Comparison of ENCODE assay signal across 1 cellular context in the genomic region with DNA sequence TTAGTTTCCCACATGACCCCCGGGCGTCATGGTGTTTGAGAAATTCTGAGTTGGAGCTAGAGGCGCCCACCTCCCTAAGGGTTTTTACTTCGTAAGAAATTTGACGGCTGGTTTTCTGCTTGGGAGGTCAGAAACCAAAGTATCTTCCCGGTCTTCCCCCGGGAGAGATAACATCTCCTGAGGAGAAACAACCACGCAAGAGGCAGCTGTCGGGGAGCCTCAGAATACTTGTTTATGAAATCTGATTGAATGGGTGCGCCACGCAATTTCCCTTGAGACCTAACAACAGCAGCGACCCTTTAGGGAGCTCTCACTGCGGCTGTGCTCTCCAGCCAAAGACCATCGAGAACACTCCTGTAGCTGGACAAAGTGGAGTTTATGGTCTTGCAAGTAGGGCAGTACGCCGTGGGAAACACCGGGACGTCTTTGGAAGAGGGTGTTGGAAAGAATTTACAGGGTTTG.
TF ChIP-seq lines count a peak whose summit lies in the region.

No MANE protein-coding gene starts in this region.

TF ChIP-seq in HepG2, 621 proteins besides CTCF, POLR2A, EP300 and RAD21 (continued from another document and continues in another):
- TF ChIP-seq, protein P1, sequence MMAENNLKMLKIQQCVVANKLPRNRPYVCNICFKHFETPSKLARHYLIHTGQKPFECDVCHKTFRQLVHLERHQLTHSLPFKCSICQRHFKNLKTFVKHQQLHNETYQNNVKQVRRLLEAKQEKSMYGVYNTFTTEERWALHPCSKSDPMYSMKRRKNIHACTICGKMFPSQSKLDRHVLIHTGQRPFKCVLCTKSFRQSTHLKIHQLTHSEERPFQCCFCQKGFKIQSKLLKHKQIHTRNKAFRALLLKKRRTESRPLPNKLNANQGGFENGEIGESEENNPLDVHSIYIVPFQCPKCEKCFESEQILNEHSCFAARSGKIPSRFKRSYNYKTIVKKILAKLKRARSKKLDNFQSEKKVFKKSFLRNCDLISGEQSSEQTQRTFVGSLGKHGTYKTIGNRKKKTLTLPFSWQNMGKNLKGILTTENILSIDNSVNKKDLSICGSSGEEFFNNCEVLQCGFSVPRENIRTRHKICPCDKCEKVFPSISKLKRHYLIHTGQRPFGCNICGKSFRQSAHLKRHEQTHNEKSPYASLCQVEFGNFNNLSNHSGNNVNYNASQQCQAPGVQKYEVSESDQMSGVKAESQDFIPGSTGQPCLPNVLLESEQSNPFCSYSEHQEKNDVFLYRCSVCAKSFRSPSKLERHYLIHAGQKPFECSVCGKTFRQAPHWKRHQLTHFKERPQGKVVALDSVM (CRISPR knock-in tag; IDR thresholded peaks at IDR 0.05) = no peak; the same call in 1 of the 2 replicates
- TF ChIP-seq DR1 (CRISPR knock-in tag; IDR thresholded peaks at IDR 0.05) (no peak; the same call in 1 of the 2 replicates), HMG20B (CRISPR knock-in tag; conservative IDR thresholded peaks at IDR 0.05) (no peak), KAT7 (CRISPR knock-in tag; IDR thresholded peaks at IDR 0.05; ENCODE audit: borderline replicate concordance) (no peak; the same call in 1 of the 2 replicates), BRD4 (CRISPR knock-in tag; IDR thresholded peaks at IDR 0.05) (no peak), KDM2A (CRISPR knock-in tag; IDR thresholded peaks at IDR 0.05; ENCODE audit: borderline replicate concordance, low read depth) (no peak), SUZ12 (IDR thresholded peaks at IDR 0.05; ENCODE audit: low read depth, low read length) (no peak), CENPT (CRISPR knock-in tag; IDR thresholded peaks at IDR 0.05; ENCODE audit: low read depth) (no peak), DNMT3B (CRISPR knock-in tag; conservative IDR thresholded peaks at IDR 0.05) (0 out of 2 replicates have a peak, but pooled peaks have one; percentile 7), NFIB (CRISPR knock-in tag; IDR thresholded peaks at IDR 0.05; ENCODE audit: borderline replicate concordance) (no peak), ZNF782 (CRISPR knock-in tag; IDR thresholded peaks at IDR 0.05; ENCODE audit: borderline replicate concordance) (no peak), SAP130 (CRISPR knock-in tag; IDR thresholded peaks at IDR 0.05; ENCODE audit: low read depth) (no peak), CENPX (CRISPR knock-in tag; IDR thresholded peaks at IDR 0.05) (no peak), GATAD1 (CRISPR knock-in tag; IDR thresholded peaks at IDR 0.05) (no peak), ZNF777 (CRISPR knock-in tag; IDR thresholded peaks at IDR 0.05) (no peak; the same call in 1 of the 2 replicates), NCOA5 (CRISPR knock-in tag; IDR thresholded peaks at IDR 0.05) (no peak), ATF7-NPFF (CRISPR knock-in tag; IDR thresholded peaks at IDR 0.05; ENCODE audit: low read depth) (no peak), TP53 (CRISPR knock-in tag; conservative IDR thresholded peaks at IDR 0.05) (0 out of 2 replicates have a peak, but pooled peaks have one; percentile 5), ZNF367 (CRISPR knock-in tag; IDR thresholded peaks at IDR 0.05; ENCODE audit: borderline replicate concordance) (no peak), ZNF839 (CRISPR knock-in tag; IDR thresholded peaks at IDR 0.05; ENCODE audit: borderline replicate concordance) (no peak), SMYD3 (CRISPR knock-in tag; IDR thresholded peaks at IDR 0.05) (peak; percentile 16; the same call in 1 of the 2 replicates), ZFP37 (CRISPR knock-in tag; IDR thresholded peaks at IDR 0.05; ENCODE audit: borderline replicate concordance) (peak; percentile 36; the same call in 1 of the 2 replicates), SALL2 (CRISPR knock-in tag; IDR thresholded peaks at IDR 0.05) (no peak; the same call in 1 of the 2 replicates), ZNF263 (CRISPR knock-in tag; IDR thresholded peaks at IDR 0.05) (no peak), ZNF292 (CRISPR knock-in tag; IDR thresholded peaks at IDR 0.05; ENCODE audit: borderline replicate concordance, low read depth) (no peak), IKZF1 (IDR thresholded peaks at IDR 0.05) (no peak), ZNF160 (CRISPR knock-in tag; IDR thresholded peaks at IDR 0.05) (no peak), NCOR1 (IDR thresholded peaks at IDR 0.05; ENCODE audit: borderline replicate concordance, low read length) (no peak), CREM (IDR thresholded peaks at IDR 0.05) (no peak), CREM (CRISPR knock-in tag; IDR thresholded peaks at IDR 0.05) (no peak), ZSCAN21 (CRISPR knock-in tag; IDR thresholded peaks at IDR 0.05; ENCODE audit: borderline replicate concordance) (no peak), NR2F6 (IDR thresholded peaks at IDR 0.05) (peak; percentile 42; the same call in 1 of the 2 replicates), NR2F6 (CRISPR knock-in tag; IDR thresholded peaks at IDR 0.05) (no peak), ZNF432 (CRISPR knock-in tag; IDR thresholded peaks at IDR 0.05; ENCODE audit: borderline replicate concordance) (no peak), ZFX (CRISPR knock-in tag; IDR thresholded peaks at IDR 0.05; ENCODE audit: low read depth) (no peak), ZNF251 (CRISPR knock-in tag; IDR thresholded peaks at IDR 0.05) (no peak), HHEX (CRISPR knock-in tag; IDR thresholded peaks at IDR 0.05) (no peak), ZFP36L1 (CRISPR knock-in tag; IDR thresholded peaks at IDR 0.05) (no peak), NR2C2 (CRISPR knock-in tag; IDR thresholded peaks at IDR 0.05; ENCODE audit: borderline replicate concordance) (no peak)
- TF ChIP-seq, protein P2, sequence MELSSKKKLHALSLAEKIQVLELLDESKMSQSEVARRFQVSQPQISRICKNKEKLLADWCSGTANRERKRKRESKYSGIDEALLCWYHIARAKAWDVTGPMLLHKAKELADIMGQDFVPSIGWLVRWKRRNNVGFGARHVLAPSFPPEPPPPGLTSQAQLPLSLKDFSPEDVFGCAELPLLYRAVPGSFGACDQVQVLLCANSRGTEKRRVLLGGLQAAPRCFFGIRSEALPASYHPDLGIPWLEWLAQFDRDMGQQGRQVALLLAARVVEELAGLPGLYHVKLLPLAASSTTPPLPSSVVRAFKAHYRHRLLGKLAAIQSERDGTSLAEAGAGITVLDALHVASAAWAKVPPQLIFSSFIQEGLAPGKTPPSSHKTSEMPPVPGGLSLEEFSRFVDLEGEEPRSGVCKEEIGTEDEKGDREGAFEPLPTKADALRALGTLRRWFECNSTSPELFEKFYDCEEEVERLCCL (CRISPR knock-in tag; IDR thresholded peaks at IDR 0.05; ENCODE audit: borderline replicate concordance) = peak; percentile 9; the same call in 1 of the 2 replicates
- TF ChIP-seq, protein P3, sequence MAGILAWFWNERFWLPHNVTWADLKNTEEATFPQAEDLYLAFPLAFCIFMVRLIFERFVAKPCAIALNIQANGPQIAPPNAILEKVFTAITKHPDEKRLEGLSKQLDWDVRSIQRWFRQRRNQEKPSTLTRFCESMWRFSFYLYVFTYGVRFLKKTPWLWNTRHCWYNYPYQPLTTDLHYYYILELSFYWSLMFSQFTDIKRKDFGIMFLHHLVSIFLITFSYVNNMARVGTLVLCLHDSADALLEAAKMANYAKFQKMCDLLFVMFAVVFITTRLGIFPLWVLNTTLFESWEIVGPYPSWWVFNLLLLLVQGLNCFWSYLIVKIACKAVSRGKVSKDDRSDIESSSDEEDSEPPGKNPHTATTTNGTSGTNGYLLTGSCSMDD (CRISPR knock-in tag; IDR thresholded peaks at IDR 0.05) = no peak
- TF ChIP-seq, protein P4, sequence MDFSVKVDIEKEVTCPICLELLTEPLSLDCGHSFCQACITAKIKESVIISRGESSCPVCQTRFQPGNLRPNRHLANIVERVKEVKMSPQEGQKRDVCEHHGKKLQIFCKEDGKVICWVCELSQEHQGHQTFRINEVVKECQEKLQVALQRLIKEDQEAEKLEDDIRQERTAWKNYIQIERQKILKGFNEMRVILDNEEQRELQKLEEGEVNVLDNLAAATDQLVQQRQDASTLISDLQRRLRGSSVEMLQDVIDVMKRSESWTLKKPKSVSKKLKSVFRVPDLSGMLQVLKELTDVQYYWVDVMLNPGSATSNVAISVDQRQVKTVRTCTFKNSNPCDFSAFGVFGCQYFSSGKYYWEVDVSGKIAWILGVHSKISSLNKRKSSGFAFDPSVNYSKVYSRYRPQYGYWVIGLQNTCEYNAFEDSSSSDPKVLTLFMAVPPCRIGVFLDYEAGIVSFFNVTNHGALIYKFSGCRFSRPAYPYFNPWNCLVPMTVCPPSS (IDR thresholded peaks at IDR 0.05) = no peak
- TF ChIP-seq, protein P5, sequence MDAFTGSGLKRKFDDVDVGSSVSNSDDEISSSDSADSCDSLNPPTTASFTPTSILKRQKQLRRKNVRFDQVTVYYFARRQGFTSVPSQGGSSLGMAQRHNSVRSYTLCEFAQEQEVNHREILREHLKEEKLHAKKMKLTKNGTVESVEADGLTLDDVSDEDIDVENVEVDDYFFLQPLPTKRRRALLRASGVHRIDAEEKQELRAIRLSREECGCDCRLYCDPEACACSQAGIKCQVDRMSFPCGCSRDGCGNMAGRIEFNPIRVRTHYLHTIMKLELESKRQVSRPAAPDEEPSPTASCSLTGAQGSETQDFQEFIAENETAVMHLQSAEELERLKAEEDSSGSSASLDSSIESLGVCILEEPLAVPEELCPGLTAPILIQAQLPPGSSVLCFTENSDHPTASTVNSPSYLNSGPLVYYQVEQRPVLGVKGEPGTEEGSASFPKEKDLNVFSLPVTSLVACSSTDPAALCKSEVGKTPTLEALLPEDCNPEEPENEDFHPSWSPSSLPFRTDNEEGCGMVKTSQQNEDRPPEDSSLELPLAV (CRISPR knock-in tag; conservative IDR thresholded peaks at IDR 0.05; ENCODE audit: low read depth) = no peak
- TF ChIP-seq, protein P6, sequence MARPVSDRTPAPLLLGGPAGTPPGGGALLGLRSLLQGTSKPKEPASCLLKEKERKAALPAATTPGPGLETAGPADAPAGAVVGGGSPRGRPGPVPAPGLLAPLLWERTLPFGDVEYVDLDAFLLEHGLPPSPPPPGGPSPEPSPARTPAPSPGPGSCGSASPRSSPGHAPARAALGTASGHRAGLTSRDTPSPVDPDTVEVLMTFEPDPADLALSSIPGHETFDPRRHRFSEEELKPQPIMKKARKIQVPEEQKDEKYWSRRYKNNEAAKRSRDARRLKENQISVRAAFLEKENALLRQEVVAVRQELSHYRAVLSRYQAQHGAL (CRISPR knock-in tag; IDR thresholded peaks at IDR 0.05; ENCODE audit: not compliant biosample characterization) = no peak
- TF ChIP-seq, protein P7, sequence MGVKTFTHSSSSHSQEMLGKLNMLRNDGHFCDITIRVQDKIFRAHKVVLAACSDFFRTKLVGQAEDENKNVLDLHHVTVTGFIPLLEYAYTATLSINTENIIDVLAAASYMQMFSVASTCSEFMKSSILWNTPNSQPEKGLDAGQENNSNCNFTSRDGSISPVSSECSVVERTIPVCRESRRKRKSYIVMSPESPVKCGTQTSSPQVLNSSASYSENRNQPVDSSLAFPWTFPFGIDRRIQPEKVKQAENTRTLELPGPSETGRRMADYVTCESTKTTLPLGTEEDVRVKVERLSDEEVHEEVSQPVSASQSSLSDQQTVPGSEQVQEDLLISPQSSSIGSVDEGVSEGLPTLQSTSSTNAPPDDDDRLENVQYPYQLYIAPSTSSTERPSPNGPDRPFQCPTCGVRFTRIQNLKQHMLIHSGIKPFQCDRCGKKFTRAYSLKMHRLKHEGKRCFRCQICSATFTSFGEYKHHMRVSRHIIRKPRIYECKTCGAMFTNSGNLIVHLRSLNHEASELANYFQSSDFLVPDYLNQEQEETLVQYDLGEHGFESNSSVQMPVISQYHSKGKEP (CRISPR knock-in tag; IDR thresholded peaks at IDR 0.05) = no peak
- TF ChIP-seq, protein P8, sequence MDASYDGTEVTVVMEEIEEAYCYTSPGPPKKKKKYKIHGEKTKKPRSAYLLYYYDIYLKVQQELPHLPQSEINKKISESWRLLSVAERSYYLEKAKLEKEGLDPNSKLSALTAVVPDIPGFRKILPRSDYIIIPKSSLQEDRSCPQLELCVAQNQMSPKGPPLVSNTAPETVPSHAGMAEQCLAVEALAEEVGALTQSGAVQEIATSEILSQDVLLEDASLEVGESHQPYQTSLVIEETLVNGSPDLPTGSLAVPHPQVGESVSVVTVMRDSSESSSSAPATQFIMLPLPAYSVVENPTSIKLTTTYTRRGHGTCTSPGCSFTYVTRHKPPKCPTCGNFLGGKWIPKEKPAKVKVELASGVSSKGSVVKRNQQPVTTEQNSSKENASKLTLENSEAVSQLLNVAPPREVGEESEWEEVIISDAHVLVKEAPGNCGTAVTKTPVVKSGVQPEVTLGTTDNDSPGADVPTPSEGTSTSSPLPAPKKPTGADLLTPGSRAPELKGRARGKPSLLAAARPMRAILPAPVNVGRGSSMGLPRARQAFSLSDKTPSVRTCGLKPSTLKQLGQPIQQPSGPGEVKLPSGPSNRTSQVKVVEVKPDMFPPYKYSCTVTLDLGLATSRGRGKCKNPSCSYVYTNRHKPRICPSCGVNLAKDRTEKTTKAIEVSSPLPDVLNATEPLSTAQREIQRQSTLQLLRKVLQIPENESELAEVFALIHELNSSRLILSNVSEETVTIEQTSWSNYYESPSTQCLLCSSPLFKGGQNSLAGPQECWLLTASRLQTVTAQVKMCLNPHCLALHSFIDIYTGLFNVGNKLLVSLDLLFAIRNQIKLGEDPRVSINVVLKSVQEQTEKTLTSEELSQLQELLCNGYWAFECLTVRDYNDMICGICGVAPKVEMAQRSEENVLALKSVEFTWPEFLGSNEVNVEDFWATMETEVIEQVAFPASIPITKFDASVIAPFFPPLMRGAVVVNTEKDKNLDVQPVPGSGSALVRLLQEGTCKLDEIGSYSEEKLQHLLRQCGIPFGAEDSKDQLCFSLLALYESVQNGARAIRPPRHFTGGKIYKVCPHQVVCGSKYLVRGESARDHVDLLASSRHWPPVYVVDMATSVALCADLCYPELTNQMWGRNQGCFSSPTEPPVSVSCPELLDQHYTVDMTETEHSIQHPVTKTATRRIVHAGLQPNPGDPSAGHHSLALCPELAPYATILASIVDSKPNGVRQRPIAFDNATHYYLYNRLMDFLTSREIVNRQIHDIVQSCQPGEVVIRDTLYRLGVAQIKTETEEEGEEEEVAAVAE (CRISPR knock-in tag; IDR thresholded peaks at IDR 0.05; ENCODE audit: borderline replicate concordance) = no peak
- TF ChIP-seq, protein P9, sequence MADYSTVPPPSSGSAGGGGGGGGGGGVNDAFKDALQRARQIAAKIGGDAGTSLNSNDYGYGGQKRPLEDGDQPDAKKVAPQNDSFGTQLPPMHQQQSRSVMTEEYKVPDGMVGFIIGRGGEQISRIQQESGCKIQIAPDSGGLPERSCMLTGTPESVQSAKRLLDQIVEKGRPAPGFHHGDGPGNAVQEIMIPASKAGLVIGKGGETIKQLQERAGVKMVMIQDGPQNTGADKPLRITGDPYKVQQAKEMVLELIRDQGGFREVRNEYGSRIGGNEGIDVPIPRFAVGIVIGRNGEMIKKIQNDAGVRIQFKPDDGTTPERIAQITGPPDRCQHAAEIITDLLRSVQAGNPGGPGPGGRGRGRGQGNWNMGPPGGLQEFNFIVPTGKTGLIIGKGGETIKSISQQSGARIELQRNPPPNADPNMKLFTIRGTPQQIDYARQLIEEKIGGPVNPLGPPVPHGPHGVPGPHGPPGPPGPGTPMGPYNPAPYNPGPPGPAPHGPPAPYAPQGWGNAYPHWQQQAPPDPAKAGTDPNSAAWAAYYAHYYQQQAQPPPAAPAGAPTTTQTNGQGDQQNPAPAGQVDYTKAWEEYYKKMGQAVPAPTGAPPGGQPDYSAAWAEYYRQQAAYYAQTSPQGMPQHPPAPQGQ (CRISPR knock-in tag; IDR thresholded peaks at IDR 0.05; ENCODE audit: borderline replicate concordance) = no peak
